In the genomic region with DNA sequence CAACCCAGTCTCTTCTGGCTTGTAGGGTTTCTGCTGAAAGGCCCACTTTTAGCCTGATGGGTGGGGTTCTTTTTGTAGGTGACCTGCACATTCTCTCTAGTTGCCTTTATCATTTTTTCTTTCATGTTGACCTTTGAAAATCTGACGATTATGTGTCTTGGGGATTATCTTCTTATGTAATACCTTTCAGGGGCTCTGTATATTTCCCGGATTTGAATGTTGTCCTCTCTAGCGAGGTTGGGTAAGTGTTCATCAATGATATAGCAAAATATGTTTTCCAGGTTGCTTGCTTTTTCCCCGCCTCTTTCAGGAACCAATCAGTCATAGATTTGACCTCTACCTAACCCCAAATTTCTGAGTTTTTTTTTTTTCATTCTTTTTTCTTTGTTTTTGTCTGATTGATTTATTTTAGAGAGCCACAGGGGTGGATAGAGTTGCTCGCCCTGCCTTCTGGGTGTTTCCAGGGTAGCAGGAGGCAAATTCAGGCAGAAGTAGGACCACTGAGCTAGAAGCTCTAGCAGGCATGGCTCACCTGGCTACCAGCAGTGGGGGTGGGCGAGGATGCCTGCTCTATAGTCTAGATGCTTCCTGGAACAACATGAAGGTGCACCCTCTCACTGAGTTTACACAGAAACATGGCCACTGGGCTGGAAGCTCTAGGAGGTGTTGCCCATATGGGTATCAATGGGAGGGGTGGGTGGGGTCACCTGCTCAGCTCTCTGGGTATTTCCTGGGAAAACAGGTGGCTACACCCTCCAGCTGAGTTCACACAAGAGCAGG, we compare ENCODE assay signal across 39 cellular contexts.
"Had no signal": no experiment of that assay in that cellular context is flagged by ENCODE, and none has a peak within 500 bp of the region (broad histone marks: within the 10 kb centered on the region; RNA-seq: fewer than 3 reads in every experiment).

No MANE protein-coding gene starts in this region.

- ATAC-seq: activated naive CD4-positive, alpha-beta T cell treated with anti-CD3 and anti-CD28 coated beads, Interleukin-2, amount 50 U/mL, for 72 hours; activated naive CD8-positive, alpha-beta T cell treated with anti-CD3 and anti-CD28 coated beads, Interleukin-2, amount 50 U/mL, for 24 hours; activated T-cell treated with anti-CD3 and anti-CD28 coated beads, Interleukin-2, amount 50 U/mL, for 4 hours; activated T-cell treated with anti-CD3 and anti-CD28 coated beads, Interleukin-2, amount 50 U/mL, for 72 hours; activated T-helper 17 cell treated with anti-CD3 and anti-CD28 coated beads, Interleukin-2, amount 50 U/mL, for 72 hours; body of pancreas had no signal

- DNase-seq: activated effector memory CD4-positive, alpha-beta T cell treated with anti-CD3 and anti-CD28 coated beads, Interleukin-2, amount 50 U/mL, for 16 hours; activated effector memory CD4-positive, alpha-beta T cell treated with Interleukin-2 at 50 U/mL for 16 hours; activated gamma-delta T cell; activated gamma-delta T cell treated with Interleukin-2 at 50 U/mL for 16 hours; activated naive CD4-positive, alpha-beta T cell; activated naive CD4-positive, alpha-beta T cell treated with anti-CD3 and anti-CD28 coated beads for 36 hours; activated naive CD4-positive, alpha-beta T cell treated with anti-CD3 and anti-CD28 coated beads, Interleukin-2, amount 10 ng/mL, durations not matched to agents 7 days and 5 days; activated naive CD4-positive, alpha-beta T cell treated with anti-CD3 and anti-CD28 coated beads, Interleukin-2, amount 50 U/mL, for 16 hours; activated naive CD4-positive, alpha-beta T cell treated with Interleukin-2 at 50 U/mL for 16 hours; activated naive CD8-positive, alpha-beta T cell treated with anti-CD3 and anti-CD28 coated beads, Interleukin-2, amount 50 U/mL, for 24 hours; activated T-cell treated with anti-CD3 and anti-CD28 coated beads for 4 hours; activated T-cell treated with anti-CD3 and anti-CD28 coated beads, Interleukin-2, amount 50 U/mL, for 1 hour; activated T-cell treated with anti-CD3 and anti-CD28 coated beads, Interleukin-2, amount 50 U/mL, for 24 hours; activated T-cell treated with anti-CD3 and anti-CD28 coated beads, Interleukin-2, amount 50 U/mL, for 4 hours; activated T-cell treated with anti-CD3 and anti-CD28 coated beads, Interleukin-2, amount 50 U/mL, for 48 hours; activated T-cell treated with anti-CD3 and anti-CD28 coated beads, Interleukin-2, amount 50 U/mL, for 72 hours; adrenal gland; amniotic stem cell; amygdala; anterior cingulate cortex; aorta; body of pancreas; brain microvascular endothelial cell; caudate nucleus; central memory CD4-positive, alpha-beta T cell; cerebellar nuclear complex had no signal

- H3K27me3 ChIP-seq: adrenal gland, ascending aorta, body of pancreas, brain microvascular endothelial cell, breast epithelium, cardiac muscle cell had no signal

- FAIRE-seq: astrocyte, bronchial epithelial cell had no signal

- H3K4me1 Mint-ChIP-seq: activated naive CD4-positive, alpha-beta T cell treated with anti-CD3 and anti-CD28 coated beads, Interleukin-2, amount 10 ng/mL, durations not matched to agents 7 days and 5 days; activated naive CD8-positive, alpha-beta T cell treated with anti-CD3 and anti-CD28 coated beads, Interleukin-2, amount 50 U/mL, for 24 hours; brain; central memory CD8-positive, alpha-beta T cell had no signal

- H3K4me1 ChIP-seq: adrenal gland, ascending aorta, body of pancreas, breast epithelium had no signal

- H3K27ac Mint-ChIP-seq: activated naive CD4-positive, alpha-beta T cell treated with anti-CD3 and anti-CD28 coated beads for 36 hours; activated naive CD4-positive, alpha-beta T cell treated with anti-CD3 and anti-CD28 coated beads, Interleukin-2, amount 10 ng/mL, durations not matched to agents 7 days and 5 days; activated naive CD4-positive, alpha-beta T cell treated with anti-CD3 and anti-CD28 coated beads, Interleukin-2, amount 50 U/mL, for 24 hours; activated naive CD8-positive, alpha-beta T cell; activated naive CD8-positive, alpha-beta T cell treated with anti-CD3 and anti-CD28 coated beads, Interleukin-2, amount 50 U/mL, for 24 hours; activated T-cell treated with anti-CD3 and anti-CD28 coated beads, Interleukin-2, amount 50 U/mL, for 24 hours; activated T-cell treated with anti-CD3 and anti-CD28 coated beads, Interleukin-2, amount 50 U/mL, for 72 hours; activated T-helper 1 cell treated with anti-CD3 and anti-CD28 coated beads, Interleukin-12 subunit alpha, Interleukin-12 subunit beta, Interleukin-2, Interleukin-4 antibody, amounts not matched to agents 30 ng/mL and 10 ng/mL and 1 ng/mL, durations not matched to agents 14 hours and 24 hours and 36 hours; activated T-helper 17 cell treated with anti-CD3 and anti-CD28 coated beads, Interleukin-2, amount 50 U/mL, for 72 hours; activated T-helper 2 cell treated with anti-CD3 and anti-CD28 coated beads, Interferon-gamma antibody, Interleukin-2, Interleukin-4, amounts not matched to agents 10 μg/mL and 5 μg/mL and 100 μg/mL, durations not matched to agents 14 hours and 24 hours and 36 hours; brain had no signal

- H3K9me3 ChIP-seq: adrenal gland, ascending aorta, body of pancreas had no signal

- H3K27ac ChIP-seq: adrenal gland, ascending aorta, body of pancreas, brain microvascular endothelial cell, breast epithelium, cardiac muscle cell had no signal

- H3K9me3 Mint-ChIP-seq: activated naive CD4-positive, alpha-beta T cell treated with anti-CD3 and anti-CD28 coated beads, Interleukin-2, amount 10 ng/mL, durations not matched to agents 7 days and 5 days; activated T-cell treated with anti-CD3 and anti-CD28 coated beads, Interleukin-2, amount 50 U/mL, for 24 hours; activated T-cell treated with anti-CD3 and anti-CD28 coated beads, Interleukin-2, amount 50 U/mL, for 72 hours; activated T-helper 17 cell treated with anti-CD3 and anti-CD28 coated beads, Interleukin-2, amount 50 U/mL, for 72 hours; central memory CD8-positive, alpha-beta T cell had no signal

- H3K4me3 Mint-ChIP-seq: activated naive CD4-positive, alpha-beta T cell treated with anti-CD3 and anti-CD28 coated beads for 36 hours; activated naive CD4-positive, alpha-beta T cell treated with anti-CD3 and anti-CD28 coated beads, Interleukin-2, amount 10 ng/mL, durations not matched to agents 7 days and 5 days; activated naive CD4-positive, alpha-beta T cell treated with anti-CD3 and anti-CD28 coated beads, Interleukin-2, amount 50 U/mL, for 24 hours; activated naive CD8-positive, alpha-beta T cell; activated naive CD8-positive, alpha-beta T cell treated with anti-CD3 and anti-CD28 coated beads, Interleukin-2, amount 50 U/mL, for 24 hours; activated T-cell treated with anti-CD3 and anti-CD28 coated beads, Interleukin-2, amount 50 U/mL, for 24 hours; activated T-cell treated with anti-CD3 and anti-CD28 coated beads, Interleukin-2, amount 50 U/mL, for 4 hours; activated T-cell treated with anti-CD3 and anti-CD28 coated beads, Interleukin-2, amount 50 U/mL, for 72 hours; activated T-helper 1 cell treated with anti-CD3 and anti-CD28 coated beads, Interleukin-12 subunit alpha, Interleukin-12 subunit beta, Interleukin-2, Interleukin-4 antibody, amounts not matched to agents 30 ng/mL and 10 ng/mL and 1 ng/mL, durations not matched to agents 14 hours and 24 hours and 36 hours; activated T-helper 17 cell treated with anti-CD3 and anti-CD28 coated beads, Interleukin-2, amount 50 U/mL, for 72 hours; brain; central memory CD8-positive, alpha-beta T cell had no signal

- H3K4me3 ChIP-seq: adrenal gland, ascending aorta, body of pancreas, breast epithelium, cardiac muscle cell had no signal

- H3K36me3 Mint-ChIP-seq: activated naive CD4-positive, alpha-beta T cell treated with anti-CD3 and anti-CD28 coated beads, Interleukin-2, amount 50 U/mL, for 72 hours; brain had no signal

- H3K36me3 ChIP-seq: adrenal gland, brain microvascular endothelial cell, breast epithelium, cardiac muscle cell had no signal

- H3K27me3 Mint-ChIP-seq: activated naive CD4-positive, alpha-beta T cell treated with anti-CD3 and anti-CD28 coated beads, Interleukin-2, amount 10 ng/mL, durations not matched to agents 7 days and 5 days; activated naive CD4-positive, alpha-beta T cell treated with anti-CD3 and anti-CD28 coated beads, Interleukin-2, amount 50 U/mL, for 24 hours; activated naive CD8-positive, alpha-beta T cell; activated naive CD8-positive, alpha-beta T cell treated with anti-CD3 and anti-CD28 coated beads, Interleukin-2, amount 50 U/mL, for 24 hours; activated T-cell treated with anti-CD3 and anti-CD28 coated beads, Interleukin-2, amount 50 U/mL, for 24 hours; activated T-helper 17 cell treated with anti-CD3 and anti-CD28 coated beads, Interleukin-2, amount 50 U/mL, for 72 hours; brain; central memory CD8-positive, alpha-beta T cell had no signal
